Comparison of ENCODE assay signal across 17 cellular contexts in the genomic region with DNA sequence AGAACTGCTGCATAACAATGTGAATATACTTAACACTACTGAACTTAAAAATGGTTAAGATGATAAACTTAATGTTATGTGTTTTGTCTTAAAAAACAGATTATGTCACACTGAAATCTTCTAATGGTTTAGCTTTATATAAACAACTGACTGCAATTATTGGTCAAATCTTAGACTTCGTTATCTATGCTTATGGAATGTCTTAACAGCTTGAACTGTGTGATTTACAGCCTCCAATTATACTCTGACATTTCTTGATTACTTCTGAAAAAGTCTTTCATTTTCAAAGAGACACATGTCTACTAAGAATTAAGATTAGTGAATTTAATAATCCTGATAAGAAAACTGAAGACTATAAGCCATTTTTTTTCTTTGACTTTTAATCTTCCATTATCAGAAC.
DNase-seq lines count a peak whose midpoint lies in the region; ATAC-seq, FAIRE-seq and TF ChIP-seq lines count a peak whose summit lies in the region.
"Had no signal": no experiment of that assay in that cellular context is flagged by ENCODE, and none has a peak within 500 bp of the region (broad histone marks: within the 10 kb centered on the region; RNA-seq: fewer than 3 reads in every experiment).

No MANE protein-coding gene starts in this region.

- TF ChIP-seq CTCF in HEK293 (tag by site-specific recombination; IDR thresholded peaks at IDR 0.05) (no peak), K562 (IDR thresholded peaks at IDR 0.05 in 2 of 3, conservative IDR thresholded peaks at IDR 0.05 in 1 of 3; ENCODE audit: insufficient read depth in 2 of 3, low read depth in 1 of 3, low read length in 3 of 3) (no peak), adrenal gland (IDR thresholded peaks at IDR 0.05) (no peak)

- H3K4me2 ChIP-seq in K562 (ENCODE audit: insufficient read depth, low read length), result no peak overlapping the region
- H3K4me2 ChIP-seq: BLaER1 treated with 17β-estradiol and CSF1 and Interleukin-3, amounts not matched to agents 10 nM and 100 nM had no signal

- intact Hi-C loops in K562 (cut with micrococcal nuclease), result no loop called here
- intact Hi-C loops in left colon (cut with DNase I, micrococcal nuclease), result no loop called here
- intact Hi-C loops in adrenal gland (cut with DNase I), result no loop called here

- WGBS in K562 (ENCODE audit: insufficient coverage, low coverage, missing lambda C conversion rate), result 0% methylated on average over 1 of the region's 1 CpG
- 12 to 39% (median 28%) methylated on average over 1 of the region's 1 CpG for WGBS in small intestine, 3 donors
- WGBS in adrenal gland, 4 donors, result 76 to 88% (median 83%) methylated on average over 1 of the region's 1 CpG

- H3K9ac ChIP-seq in K562 (ENCODE audit: insufficient read depth in 1 of 2, low read depth in 2 of 2, low read length in 2 of 2), result no peak overlapping the region
- H3K9ac ChIP-seq: BLaER1 treated with 17β-estradiol and CSF1 and Interleukin-3, amounts not matched to agents 10 nM and 100 nM had no signal

- no peak overlapping the region for H2AFZ ChIP-seq in K562 (ENCODE audit: low read depth, low read length)

- no peaks in the 10 kb centered on the region for H3K79me2 ChIP-seq in K562 (ENCODE audit: control insufficient read depth, insufficient read depth, low read length)

- ATAC-seq in K562 (no peak), left colon (peak; percentile 54), GM21515 (IDR thresholded peaks at IDR 0.05; ENCODE audit: unreplicated experiment) (no peak), HG02870 (IDR thresholded peaks at IDR 0.05; ENCODE audit: unreplicated experiment) (no peak)
- ATAC-seq: CD8-positive, alpha-beta T cell had no signal

- H3K27ac ChIP-seq in HEK293 (ENCODE audit: extremely low read depth, low read depth, low read length), result no peak overlapping the region
- no peak overlapping the region for H3K27ac ChIP-seq in K562 (ENCODE audit: extremely low read depth, low read depth, low read length)
- H3K27ac ChIP-seq in small intestine (ENCODE audit: low read depth in 1 of 2, low read length in 1 of 2), result no peak overlapping the region
- no peak overlapping the region for H3K27ac ChIP-seq in adrenal gland
- H3K27ac ChIP-seq: BLaER1 treated with 17β-estradiol and CSF1 and Interleukin-3, amounts not matched to agents 10 nM and 100 nM had no signal

- H3K9me1 ChIP-seq in K562 (ENCODE audit: control insufficient read depth, insufficient read depth, low read length), result no peaks in the 10 kb centered on the region

- no peaks in the 10 kb centered on the region for H3K36me3 ChIP-seq in HEK293 (ENCODE audit: control insufficient read depth in 2 of 2, insufficient read depth in 1 of 2, low read length in 2 of 2)
- no peaks in the 10 kb centered on the region for H3K36me3 ChIP-seq in K562 (ENCODE audit: control insufficient read depth, insufficient read depth, low read length)
- H3K36me3 ChIP-seq in small intestine (ENCODE audit: control insufficient read depth in 2 of 2, insufficient read depth in 2 of 2, low read length in 2 of 2), result no peaks in the 10 kb centered on the region
- H3K36me3 ChIP-seq in adrenal gland (replicated peaks in 1 of 2), result no peaks in the 10 kb centered on the region
- H3K36me3 ChIP-seq: BLaER1 treated with 17β-estradiol and CSF1 and Interleukin-3, amounts not matched to agents 10 nM and 100 nM had no signal

- TF ChIP-seq POLR2A in K562 (conservative IDR thresholded peaks at IDR 0.05) (no peak), adrenal gland (IDR thresholded peaks at IDR 0.05) (no peak)

- in situ Hi-C loops in K562 (cut with MboI), result no loop called here

- TF ChIP-seq RAD21 in K562 (CRISPR knock-in tag; conservative IDR thresholded peaks at IDR 0.05 in 1 of 2, IDR thresholded peaks at IDR 0.05 in 1 of 2), result no peak

- POLR2A ChIA-PET in HEK293 (lab: Yijun Ruan, JAX) (no interaction called here), K562 (lab: Yijun Ruan, JAX) (no interaction called here)

- TF ChIP-seq EP300 in K562 (IDR thresholded peaks at IDR 0.05; ENCODE audit: low read length), result no peak

- no peaks in the 10 kb centered on the region for H3K9me3 ChIP-seq in HEK293 (ENCODE audit: control insufficient read depth, insufficient read depth, low read depth, low read length)
- no peaks in the 10 kb centered on the region for H3K9me3 ChIP-seq in K562 (replicated peaks; ENCODE audit: control insufficient read depth, insufficient read depth, low read depth, low read length)
- H3K9me3 ChIP-seq in small intestine (ENCODE audit: control insufficient read depth, low read depth), result no peaks in the 10 kb centered on the region
- no peaks in the 10 kb centered on the region for H3K9me3 ChIP-seq in adrenal gland (replicated peaks in 1 of 3)
- H3K9me3 ChIP-seq: BLaER1 treated with 17β-estradiol and CSF1 and Interleukin-3, amounts not matched to agents 10 nM and 100 nM had no signal

- no peaks in the 10 kb centered on the region for H3K4me1 ChIP-seq in HEK293 (ENCODE audit: control insufficient read depth, insufficient read depth, low read length)
- H3K4me1 ChIP-seq in K562 (replicated peaks in 1 of 2; ENCODE audit: control insufficient read depth in 2 of 2, insufficient read depth in 2 of 2, low read length in 2 of 2), result no peaks in the 10 kb centered on the region
- H3K4me1 ChIP-seq in small intestine (ENCODE audit: control insufficient read depth in 2 of 2, insufficient read depth in 1 of 2, low read depth in 1 of 2, low read length in 1 of 2), result no peaks in the 10 kb centered on the region
- H3K4me1 ChIP-seq in adrenal gland (replicated peaks in 1 of 2), result peaks cover 0 to 8% of the 10 kb centered on the region in 2 donors
- H3K4me1 ChIP-seq: BLaER1 treated with 17β-estradiol and CSF1 and Interleukin-3, amounts not matched to agents 10 nM and 100 nM had no signal

- FAIRE-seq in K562 (lab: Jason Lieb, UNC) (no peak), small intestine (lab: Jason Lieb, UNC) (peak; percentile 77)
- FAIRE-seq: G401.6, GM12891 had no signal

- BruUV-seq in K562 (replicated peaks; lab: Mats Ljungman, UMichigan), result no TSS peak

- H3K4me3 ChIP-seq in HEK293 (ENCODE audit: low read depth, low read length) (no peak overlapping the region), K562 (no peak overlapping the region), small intestine (ENCODE audit: low read depth in 1 of 2, low read length in 2 of 2) (no peak overlapping the region), adrenal gland (no peak overlapping the region)
- H3K4me3 ChIP-seq: BLaER1 treated with 17β-estradiol and CSF1 and Interleukin-3, amounts not matched to agents 10 nM and 100 nM had no signal

- H3K27me3 ChIP-seq in K562 (ENCODE audit: control insufficient read depth in 2 of 2, insufficient read depth in 2 of 2, low read length in 2 of 2), result peaks cover 5 to 11% of the 10 kb centered on the region in 2 experiments
- no peaks in the 10 kb centered on the region for H3K27me3 ChIP-seq in small intestine (ENCODE audit: control insufficient read depth in 2 of 2, insufficient read depth in 2 of 2, low read length in 2 of 2)
- no peaks in the 10 kb centered on the region for H3K27me3 ChIP-seq in adrenal gland
- H3K27me3 ChIP-seq: BLaER1 treated with 17β-estradiol and CSF1 and Interleukin-3, amounts not matched to agents 10 nM and 100 nM had no signal

- DNase-seq in K562 (ENCODE audit: extremely low read depth in 1 of 4, low spot score in 3 of 4) (no peak), left colon (no peak), small intestine (peak; percentile 77), adrenal gland (no peak)
- DNase-seq: Calu3; CD8-positive, alpha-beta T cell; DMS 273 treated with DMSO at 0.1 percent for 48 hours; DND-41; EL; GOT3; H9 had no signal

- CTCF ChIA-PET in HEK293 (lab: Yijun Ruan, JAX), result interaction anchor here (0.6 kb wide), 1 partner anchor 168 kb away, joined by 3 read pairs; no protein-coding TSS in a partner anchor
- CTCF ChIA-PET in K562 (lab: Yijun Ruan, JAX; ENCODE audit: low intra/inter-chr PET ratio), result no interaction called here

- H4K20me1 ChIP-seq in K562 (replicated peaks; ENCODE audit: control insufficient read depth, insufficient read depth, low read length), result no peaks in the 10 kb centered on the region
- H4K20me1 ChIP-seq: BLaER1 treated with 17β-estradiol and CSF1 and Interleukin-3, amounts not matched to agents 10 nM and 100 nM had no signal

TF ChIP-seq in HEK293, 187 proteins besides CTCF, POLR2A, EP300 and RAD21 (continues in another document):
- no peak for TF ChIP-seq ZSCAN18 (tag by site-specific recombination; IDR thresholded peaks at IDR 0.05)
- TF ChIP-seq ZNF585B (tag by site-specific recombination; IDR thresholded peaks at IDR 0.05), result no peak
- TF ChIP-seq OSR2 (tag by site-specific recombination; IDR thresholded peaks at IDR 0.05), result peak; percentile 28; the same call in 1 of the 2 replicates
- TF ChIP-seq ZNF133 (tag by site-specific recombination; IDR thresholded peaks at IDR 0.05), result peak; percentile 77
- TF ChIP-seq ZNF610 (tag by site-specific recombination; IDR thresholded peaks at IDR 0.05; ENCODE audit: borderline replicate concordance), result no peak

TF ChIP-seq in K562, 482 proteins besides CTCF, POLR2A, EP300 and RAD21 (continues in another document):
- peak; percentile 53 for TF ChIP-seq MEIS2 (IDR thresholded peaks at IDR 0.05; ENCODE audit: partially characterized antibody)
- TF ChIP-seq, protein P1, sequence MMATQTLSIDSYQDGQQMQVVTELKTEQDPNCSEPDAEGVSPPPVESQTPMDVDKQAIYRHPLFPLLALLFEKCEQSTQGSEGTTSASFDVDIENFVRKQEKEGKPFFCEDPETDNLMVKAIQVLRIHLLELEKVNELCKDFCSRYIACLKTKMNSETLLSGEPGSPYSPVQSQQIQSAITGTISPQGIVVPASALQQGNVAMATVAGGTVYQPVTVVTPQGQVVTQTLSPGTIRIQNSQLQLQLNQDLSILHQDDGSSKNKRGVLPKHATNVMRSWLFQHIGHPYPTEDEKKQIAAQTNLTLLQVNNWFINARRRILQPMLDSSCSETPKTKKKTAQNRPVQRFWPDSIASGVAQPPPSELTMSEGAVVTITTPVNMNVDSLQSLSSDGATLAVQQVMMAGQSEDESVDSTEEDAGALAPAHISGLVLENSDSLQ (IDR thresholded peaks at IDR 0.05), result 0 out of 2 replicates have a peak, but pooled peaks have one; percentile 12

Comparison
In these comparisons a context has a peak if more than half of its experiments do, and no peak if none do; other contexts are left out.
1. Of the 44 proteins assayed by ChIP-seq in both K562 and HEK293: peak only in K562: none; only in HEK293: SETDB1 and ZNF133; in both: none; in neither: 42.